1 cellular context compared by ENCODE assay signal in genomic region chr2:220001693-220002260, GRCh38.
TF ChIP-seq lines count a peak whose summit lies in the region.

No MANE protein-coding gene starts in this region.

TF ChIP-seq in GM23338, 12 proteins besides CTCF, POLR2A, EP300 and RAD21 (continued from another document):
- TF ChIP-seq, protein P1, sequence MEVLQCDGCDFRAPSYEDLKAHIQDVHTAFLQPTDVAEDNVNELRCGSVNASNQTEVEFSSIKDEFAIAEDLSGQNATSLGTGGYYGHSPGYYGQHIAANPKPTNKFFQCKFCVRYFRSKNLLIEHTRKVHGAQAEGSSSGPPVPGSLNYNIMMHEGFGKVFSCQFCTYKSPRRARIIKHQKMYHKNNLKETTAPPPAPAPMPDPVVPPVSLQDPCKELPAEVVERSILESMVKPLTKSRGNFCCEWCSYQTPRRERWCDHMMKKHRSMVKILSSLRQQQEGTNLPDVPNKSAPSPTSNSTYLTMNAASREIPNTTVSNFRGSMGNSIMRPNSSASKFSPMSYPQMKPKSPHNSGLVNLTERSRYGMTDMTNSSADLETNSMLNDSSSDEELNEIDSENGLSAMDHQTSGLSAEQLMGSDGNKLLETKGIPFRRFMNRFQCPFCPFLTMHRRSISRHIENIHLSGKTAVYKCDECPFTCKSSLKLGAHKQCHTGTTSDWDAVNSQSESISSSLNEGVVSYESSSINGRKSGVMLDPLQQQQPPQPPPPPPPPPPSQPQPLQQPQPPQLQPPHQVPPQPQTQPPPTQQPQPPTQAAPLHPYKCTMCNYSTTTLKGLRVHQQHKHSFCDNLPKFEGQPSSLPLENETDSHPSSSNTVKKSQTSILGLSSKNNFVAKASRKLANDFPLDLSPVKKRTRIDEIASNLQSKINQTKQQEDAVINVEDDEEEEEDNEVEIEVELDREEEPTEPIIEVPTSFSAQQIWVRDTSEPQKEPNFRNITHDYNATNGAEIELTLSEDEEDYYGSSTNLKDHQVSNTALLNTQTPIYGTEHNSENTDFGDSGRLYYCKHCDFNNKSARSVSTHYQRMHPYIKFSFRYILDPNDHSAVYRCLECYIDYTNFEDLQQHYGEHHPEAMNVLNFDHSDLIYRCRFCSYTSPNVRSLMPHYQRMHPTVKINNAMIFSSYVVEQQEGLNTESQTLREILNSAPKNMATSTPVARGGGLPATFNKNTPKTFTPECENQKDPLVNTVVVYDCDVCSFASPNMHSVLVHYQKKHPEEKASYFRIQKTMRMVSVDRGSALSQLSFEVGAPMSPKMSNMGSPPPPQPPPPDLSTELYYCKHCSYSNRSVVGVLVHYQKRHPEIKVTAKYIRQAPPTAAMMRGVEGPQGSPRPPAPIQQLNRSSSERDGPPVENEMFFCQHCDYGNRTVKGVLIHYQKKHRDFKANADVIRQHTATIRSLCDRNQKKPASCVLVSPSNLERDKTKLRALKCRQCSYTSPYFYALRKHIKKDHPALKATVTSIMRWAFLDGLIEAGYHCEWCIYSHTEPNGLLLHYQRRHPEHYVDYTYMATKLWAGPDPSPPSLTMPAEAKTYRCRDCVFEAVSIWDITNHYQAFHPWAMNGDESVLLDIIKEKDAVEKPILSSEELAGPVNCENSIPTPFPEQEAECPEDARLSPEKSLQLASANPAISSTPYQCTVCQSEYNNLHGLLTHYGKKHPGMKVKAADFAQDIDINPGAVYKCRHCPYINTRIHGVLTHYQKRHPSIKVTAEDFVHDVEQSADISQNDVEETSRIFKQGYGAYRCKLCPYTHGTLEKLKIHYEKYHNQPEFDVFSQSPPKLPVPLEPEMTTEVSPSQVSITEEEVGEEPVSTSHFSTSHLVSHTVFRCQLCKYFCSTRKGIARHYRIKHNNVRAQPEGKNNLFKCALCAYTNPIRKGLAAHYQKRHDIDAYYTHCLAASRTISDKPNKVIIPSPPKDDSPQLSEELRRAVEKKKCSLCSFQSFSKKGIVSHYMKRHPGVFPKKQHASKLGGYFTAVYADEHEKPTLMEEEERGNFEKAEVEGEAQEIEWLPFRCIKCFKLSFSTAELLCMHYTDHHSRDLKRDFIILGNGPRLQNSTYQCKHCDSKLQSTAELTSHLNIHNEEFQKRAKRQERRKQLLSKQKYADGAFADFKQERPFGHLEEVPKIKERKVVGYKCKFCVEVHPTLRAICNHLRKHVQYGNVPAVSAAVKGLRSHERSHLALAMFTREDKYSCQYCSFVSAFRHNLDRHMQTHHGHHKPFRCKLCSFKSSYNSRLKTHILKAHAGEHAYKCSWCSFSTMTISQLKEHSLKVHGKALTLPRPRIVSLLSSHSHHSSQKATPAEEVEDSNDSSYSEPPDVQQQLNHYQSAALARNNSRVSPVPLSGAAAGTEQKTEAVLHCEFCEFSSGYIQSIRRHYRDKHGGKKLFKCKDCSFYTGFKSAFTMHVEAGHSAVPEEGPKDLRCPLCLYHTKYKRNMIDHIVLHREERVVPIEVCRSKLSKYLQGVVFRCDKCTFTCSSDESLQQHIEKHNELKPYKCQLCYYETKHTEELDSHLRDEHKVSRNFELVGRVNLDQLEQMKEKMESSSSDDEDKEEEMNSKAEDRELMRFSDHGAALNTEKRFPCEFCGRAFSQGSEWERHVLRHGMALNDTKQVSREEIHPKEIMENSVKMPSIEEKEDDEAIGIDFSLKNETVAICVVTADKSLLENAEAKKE (CRISPR knock-in tag; IDR thresholded peaks at IDR 0.05) = no peak
- TF ChIP-seq JUNB (IDR thresholded peaks at IDR 0.05; ENCODE audit: unreplicated experiment) = no peak
- TF ChIP-seq CREB1 (CRISPR knock-in tag; IDR thresholded peaks at IDR 0.05; ENCODE audit: low read depth) = no peak
- no peak for TF ChIP-seq EZH2 (IDR thresholded peaks at IDR 0.05; ENCODE audit: low read depth, unreplicated experiment)
- no peak for TF ChIP-seq POLR2AphosphoS5 (IDR thresholded peaks at IDR 0.05; ENCODE audit: low read depth)
- no peak for TF ChIP-seq STAT1 (IDR thresholded peaks at IDR 0.05; ENCODE audit: unreplicated experiment)
- TF ChIP-seq ZNF331 (CRISPR knock-in tag; IDR thresholded peaks at IDR 0.05; ENCODE audit: low read depth) = no peak
